17 cellular contexts compared by ENCODE assay signal in the genomic region with DNA sequence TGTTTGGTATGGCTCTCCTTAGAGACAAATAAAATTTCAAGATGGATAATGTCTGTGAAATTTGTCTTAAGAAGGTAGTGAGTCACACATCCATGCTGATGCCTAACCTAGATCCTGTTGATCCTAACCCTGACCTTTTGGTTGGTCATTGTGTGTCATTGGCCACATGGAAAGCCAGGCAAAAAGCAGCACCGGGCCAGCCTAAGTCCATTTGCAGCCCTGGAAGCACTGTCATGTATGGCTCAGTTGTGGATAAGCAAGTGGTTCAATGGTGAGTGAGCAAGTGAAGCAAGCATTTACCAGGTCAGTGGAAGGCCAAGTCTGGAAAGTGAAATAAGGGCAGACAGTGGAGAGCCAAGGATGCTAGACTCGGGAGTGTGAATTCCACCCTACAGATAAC. TPM values are rescaled to one million over a fixed set of nuclear protein-coding genes. Genes with fewer than 3 reads are reported as not detected.
A peak's percentile ranks its signal among the peaks of the same experiment; 100 is the strongest.
DNase-seq lines count a peak whose midpoint lies in the region; ATAC-seq, FAIRE-seq and TF ChIP-seq lines count a peak whose summit lies in the region.
"Had no signal": no experiment of that assay in that cellular context is flagged by ENCODE, and none has a peak within 500 bp of the region (broad histone marks: within the 10 kb centered on the region; RNA-seq: fewer than 3 reads in every experiment).

No MANE protein-coding gene starts in this region.

- peak overlapping the region; percentile 78 for H2AFZ ChIP-seq in IMR-90 (replicated peaks; ENCODE audit: low read length, poor library complexity)

- BruUV-seq in IMR-90 (replicated peaks; lab: Mats Ljungman, UMichigan) = no TSS peak

- H3K4ac ChIP-seq in IMR-90 (ENCODE audit: low read depth, low read length) = no peak overlapping the region

- peaks cover 2% of the 10 kb centered on the region for H3K27me3 ChIP-seq in IMR-90 (ENCODE audit: control insufficient read depth, insufficient read depth, low read length)

- intact Hi-C loops in IMR-90 (cut with micrococcal nuclease) = no loop called here

- no peak overlapping the region for H2AK9ac ChIP-seq in IMR-90 (replicated peaks; ENCODE audit: low read depth, low read length, poor library complexity)

- in situ Hi-C loops in IMR-90 (cut with MboI; ENCODE audit: low sequenced_read_pairs) = no loop called here

- no peaks in the 10 kb centered on the region for H3K79me1 ChIP-seq in IMR-90 (ENCODE audit: low read depth in 1 of 2, low read length in 2 of 2)

- no peak overlapping the region for H3K4me2 ChIP-seq in IMR-90 (ENCODE audit: low read depth, low read length)

- H3K27ac ChIP-seq in IMR-90 (ENCODE audit: insufficient read depth, low read length) = no peak overlapping the region
- H3K27ac ChIP-seq in substantia nigra (ENCODE audit: low read depth, low read length, poor library complexity, severe bottlenecking) = no peak overlapping the region

- no peak overlapping the region for H3K18ac ChIP-seq in IMR-90 (ENCODE audit: low read depth, low read length)

- no peak overlapping the region for H4K91ac ChIP-seq in IMR-90 (ENCODE audit: insufficient read depth, low read depth, low read length)

- H3K23ac ChIP-seq in IMR-90 (ENCODE audit: low read depth, low read length) = no peak overlapping the region

- no peaks in the 10 kb centered on the region for H3K4me1 Mint-ChIP-seq in activated naive CD8-positive, alpha-beta T cell treated with anti-CD3 and anti-CD28 coated beads for 36 hours

- H3K9ac ChIP-seq in IMR-90 (ENCODE audit: low read depth, low read length) = no peak overlapping the region

- WGBS in IMR-90 (ENCODE audit: extremely low coverage in 2 of 2, insufficient read length in 1 of 2), 2 experiments = 20% methylated on average over 1 of the region's 2 CpGs; no CpG with 5 or more reads in 1 of the 2 experiments

- no peak overlapping the region for H4K8ac ChIP-seq in IMR-90 (ENCODE audit: low read depth in 2 of 2, low read length in 2 of 2)

- H2AK5ac ChIP-seq in IMR-90 (ENCODE audit: low read depth, low read length) = no peak overlapping the region

- TF ChIP-seq POLR2A in H54 (IDR thresholded peaks at IDR 0.05; ENCODE audit: low read depth, low read length) (no peak), IMR-90 (IDR thresholded peaks at IDR 0.05; ENCODE audit: low read depth, low read length) (no peak)

- CTCF ChIA-PET in IMR-90 (lab: Yijun Ruan, JAX) = no interaction called here

- no peak overlapping the region for H4K5ac ChIP-seq in IMR-90 (ENCODE audit: low read depth, low read length)

- H3K27me3 Mint-ChIP-seq in activated naive CD8-positive, alpha-beta T cell treated with anti-CD3 and anti-CD28 coated beads for 36 hours = peaks cover 19% of the 10 kb centered on the region

- H2BK15ac ChIP-seq in IMR-90 (ENCODE audit: low read depth, low read length) = no peak overlapping the region

- FAIRE-seq in H54 (lab: Jason Lieb, UNC) = peak; percentile 57
- FAIRE-seq: D721Med, HTR-8/SVneo, K562 had no signal

- no peaks in the 10 kb centered on the region for H4K20me1 ChIP-seq in IMR-90 (ENCODE audit: insufficient read depth, low read length)

- peaks cover 3% of the 10 kb centered on the region; the same call in 1 of the 2 replicates for H3K9me1 ChIP-seq in IMR-90 (ENCODE audit: insufficient read depth, low read length)

- ATAC-seq in IMR-90 (ENCODE audit: low read depth) = peak; percentile 48
- ATAC-seq: CD8-positive, alpha-beta T cell; HCT116; K562 had no signal

- H3K27ac Mint-ChIP-seq in activated naive CD8-positive, alpha-beta T cell treated with anti-CD3 and anti-CD28 coated beads for 36 hours = no peak overlapping the region
- H3K27ac Mint-ChIP-seq: CD8-positive, alpha-beta T cell had no signal

- H3K4me3 ChIP-seq in IMR-90 (ENCODE audit: insufficient read depth, low read depth, low read length) = no peak overlapping the region
- H3K4me3 ChIP-seq: K562 had no signal

- H2BK20ac ChIP-seq in IMR-90 (ENCODE audit: low read depth, low read length) = no peak overlapping the region

- no peak overlapping the region for H3K14ac ChIP-seq in IMR-90 (replicated peaks; ENCODE audit: low read depth, low read length)

- H2BK5ac ChIP-seq in IMR-90 (ENCODE audit: low read depth, low read length, poor library complexity, severe bottlenecking) = no peak overlapping the region

- no peak overlapping the region for H2BK120ac ChIP-seq in IMR-90 (ENCODE audit: low read depth, low read length)

- no peak overlapping the region for H3K4me3 Mint-ChIP-seq in activated naive CD8-positive, alpha-beta T cell treated with anti-CD3 and anti-CD28 coated beads for 36 hours
- H3K4me3 Mint-ChIP-seq: CD8-positive, alpha-beta T cell had no signal

- H3K9me3 Mint-ChIP-seq in activated naive CD8-positive, alpha-beta T cell treated with anti-CD3 and anti-CD28 coated beads for 36 hours = no peaks in the 10 kb centered on the region

- no peak overlapping the region for H3K56ac ChIP-seq in IMR-90 (ENCODE audit: extremely low read depth, insufficient read depth, low read length)

- POLR2A ChIA-PET in IMR-90 (lab: Charles Lee; ENCODE audit: unreplicated experiment) = no interaction called here

- H3K9me3 ChIP-seq in IMR-90 (ENCODE audit: control insufficient read depth, insufficient read depth, low read length) = no peaks in the 10 kb centered on the region; the same call in 1 of the 2 replicates

- DNase-seq in H54 (ENCODE audit: insufficient read length, low spot score) = peak; percentile 53
- peak; percentile 79 for DNase-seq in IMR-90
- DNase-seq in amniotic epithelial cell (ENCODE audit: low read depth) = peak; percentile 4
- peak; percentile 35 for DNase-seq in kidney tubule cell (ENCODE audit: low spot score)
- no peak for DNase-seq in GM20000 (ENCODE audit: low spot score)
- DNase-seq in substantia nigra (lab: John Stamatoyannopoulos, UW) = no peak
- DNase-seq in activated naive CD8-positive, alpha-beta T cell treated with anti-CD3 and anti-CD28 coated beads for 36 hours = no peak
- DNase-seq: CD8-positive, alpha-beta T cell; NCI-H1105; NCI-H1930; NCI-H2171; NCI-H774; T-helper 1 cell had no signal

- no peaks in the 10 kb centered on the region for H3K4me1 ChIP-seq in IMR-90 (ENCODE audit: control insufficient read depth, insufficient read depth, low read length)

- no peaks in the 10 kb centered on the region for H3K36me3 ChIP-seq in IMR-90 (ENCODE audit: control insufficient read depth, insufficient read depth, low read length)

- no peak for TF ChIP-seq RAD21 in IMR-90 (IDR thresholded peaks at IDR 0.05; ENCODE audit: low read length)

- TF ChIP-seq CTCF in IMR-90 (conservative IDR thresholded peaks at IDR 0.05; ENCODE audit: low read depth, low read length) = no peak
- no peak for TF ChIP-seq CTCF in GM20000 (IDR thresholded peaks at IDR 0.05; ENCODE audit: extremely low read depth, missing control alignments)

- no peaks in the 10 kb centered on the region for H3K36me3 Mint-ChIP-seq in activated naive CD8-positive, alpha-beta T cell treated with anti-CD3 and anti-CD28 coated beads for 36 hours
- H3K36me3 Mint-ChIP-seq: CD8-positive, alpha-beta T cell had no signal

- dilution Hi-C loops in IMR-90 (cut with HindIII; ENCODE audit: low sequenced_read_pairs, unreplicated experiment) = no loop called here

TF ChIP-seq in IMR-90, 13 proteins besides CTCF, POLR2A, EP300 and RAD21:
- no peak for TF ChIP-seq BHLHE40 (IDR thresholded peaks at IDR 0.05; ENCODE audit: low read depth, low read length)
- peak; percentile 32; the same call in 1 of the 2 replicates for TF ChIP-seq CEBPB (IDR thresholded peaks at IDR 0.05; ENCODE audit: low read depth, low read length)
- TF ChIP-seq, protein P1, sequence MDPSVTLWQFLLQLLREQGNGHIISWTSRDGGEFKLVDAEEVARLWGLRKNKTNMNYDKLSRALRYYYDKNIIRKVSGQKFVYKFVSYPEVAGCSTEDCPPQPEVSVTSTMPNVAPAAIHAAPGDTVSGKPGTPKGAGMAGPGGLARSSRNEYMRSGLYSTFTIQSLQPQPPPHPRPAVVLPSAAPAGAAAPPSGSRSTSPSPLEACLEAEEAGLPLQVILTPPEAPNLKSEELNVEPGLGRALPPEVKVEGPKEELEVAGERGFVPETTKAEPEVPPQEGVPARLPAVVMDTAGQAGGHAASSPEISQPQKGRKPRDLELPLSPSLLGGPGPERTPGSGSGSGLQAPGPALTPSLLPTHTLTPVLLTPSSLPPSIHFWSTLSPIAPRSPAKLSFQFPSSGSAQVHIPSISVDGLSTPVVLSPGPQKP (IDR thresholded peaks at IDR 0.05; ENCODE audit: borderline replicate concordance, low read depth, low read length) = no peak
- TF ChIP-seq RCOR1 (IDR thresholded peaks at IDR 0.05; ENCODE audit: insufficient replicate concordance, low read length) = no peak
- TF ChIP-seq RFX5 (IDR thresholded peaks at IDR 0.05; ENCODE audit: low read depth, low read length) = no peak
- TF ChIP-seq SMC3 (IDR thresholded peaks at IDR 0.05; ENCODE audit: low read depth, low read length) = no peak

RNA-seq across cellular contexts. Expression of a gene that starts 12.1 kb away (rescaled TPM):
- 70.8 and 99.2 TPM in 2 replicates for total RNA-seq in IMR-90 (2012; rRNA removed)
- 49.5 and 58.1 TPM in 2 replicates for polyA plus RNA-seq in IMR-90 (2012; rRNA removed)
- 12.7 and 15.9 TPM in 2 replicates for polyA plus RNA-seq in IMR-90 (2012; cell fraction: cytosol; rRNA removed)
- polyA plus RNA-seq in IMR-90 (2012; cell fraction: nucleus; rRNA removed; ENCODE audit: low replicate concordance) = 11.1 and 42.3 TPM in 2 replicates
- total RNA-seq in activated naive CD8-positive, alpha-beta T cell treated with anti-CD3 and anti-CD28 coated beads for 36 hours = 10 to 100 TPM; 85.0 to 85.5 TPM

Comparison
In these comparisons a context has a peak if more than half of its experiments do, and no peak if none do; other contexts are left out.
1. DNase-seq: peak in H54 (single experiment), IMR-90 (single experiment), amniotic epithelial cell (single experiment) and kidney tubule cell (single experiment); none in GM20000 (single experiment), substantia nigra (0 of 49) and activated naive CD8-positive, alpha-beta T cell treated with anti-CD3 and anti-CD28 coated beads for 36 hours (single experiment).